In genomic region chr11:11396290-11397042, GRCh38 we compare ENCODE assay signal across 10 cellular contexts. TPM values are rescaled to one million over a fixed set of nuclear protein-coding genes. Genes with fewer than 3 reads are reported as not detected.
A peak's percentile ranks its signal among the peaks of the same experiment; 100 is the strongest.
DNase-seq lines count a peak whose midpoint lies in the region; ATAC-seq and TF ChIP-seq lines count a peak whose summit lies in the region.
"Had no signal": no experiment of that assay in that cellular context is flagged by ENCODE, and none has a peak within 500 bp of the region (broad histone marks: within the 10 kb centered on the region; RNA-seq: fewer than 3 reads in every experiment).

No MANE protein-coding gene starts in this region.

- ATAC-seq in HG02870 (IDR thresholded peaks at IDR 0.05; ENCODE audit: unreplicated experiment), result no peak
- ATAC-seq in HG03095 (IDR thresholded peaks at IDR 0.05; ENCODE audit: unreplicated experiment), result no peak

- in situ Hi-C loops in G401 (cut with HindIII; ENCODE audit: low sequenced_read_pairs), result no loop called here

- H3K4me2 ChIP-seq in osteoblast (ENCODE audit: insufficient read depth, low read length), result peak overlapping the region; percentile 80

- DNase-seq in CD1c-positive myeloid dendritic cell (ENCODE audit: extremely low spot score) (peak; percentile 94), RWPE1 (ENCODE audit: low spot score) (peak; percentile 54), fibroblast of mammary gland (ENCODE audit: low read depth) (peak; percentile 97), osteoblast (ENCODE audit: insufficient read length, low spot score, missing footprints) (peak; percentile 93), AML-193 (lab: John Stamatoyannopoulos, UW) (no peak), G401 (ENCODE audit: low spot score) (no peak)
- DNase-seq: activated effector memory CD4-positive, alpha-beta T cell treated with Interleukin-2 at 50 U/mL for 16 hours; stimulated activated naive CD4-positive, alpha-beta T cell treated with Interleukin-2 at 50 U/mL for 16 hours had no signal

- H3K4me3 ChIP-seq in fibroblast of mammary gland (ENCODE audit: control insufficient read depth, low read depth, low read length), result peak overlapping the region; percentile 6
- peak overlapping the region; percentile 42 for H3K4me3 ChIP-seq in osteoblast (ENCODE audit: insufficient read depth, low read length)

- H3K79me2 ChIP-seq in osteoblast (ENCODE audit: insufficient read depth, low read length), result no peaks in the 10 kb centered on the region

- CTCF ChIA-PET in RWPE1 (lab: Yijun Ruan, JAX), result no interaction called here

- POLR2A ChIA-PET in RWPE1 (lab: Yijun Ruan, JAX; ENCODE audit: low non-redundant PET), result no interaction called here

- peak overlapping the region; percentile 60 for H2AFZ ChIP-seq in osteoblast (ENCODE audit: low read length)

- no peaks in the 10 kb centered on the region for H4K20me1 ChIP-seq in osteoblast (ENCODE audit: insufficient read depth, low read length)

- no peaks in the 10 kb centered on the region for H3K9me3 ChIP-seq in osteoblast (ENCODE audit: low read depth, low read length)

- H3K27ac ChIP-seq in RWPE1 (no peak overlapping the region), osteoblast (ENCODE audit: low read depth, low read length) (peak overlapping the region; percentile 89)

- TF ChIP-seq CTCF in RWPE1 (conservative IDR thresholded peaks at IDR 0.05; ENCODE audit: low read depth), result no peak
- no peak for TF ChIP-seq CTCF in fibroblast of mammary gland (conservative IDR thresholded peaks at IDR 0.05; ENCODE audit: control insufficient read depth, insufficient read depth, low read depth, low read length)
- no peak for TF ChIP-seq CTCF in osteoblast (IDR thresholded peaks at IDR 0.05; ENCODE audit: extremely low read depth, low read depth, low read length)

- H3K36me3 ChIP-seq in osteoblast (ENCODE audit: insufficient read depth, low read length), result no peaks in the 10 kb centered on the region

- peaks cover 6% of the 10 kb centered on the region for H3K27me3 ChIP-seq in osteoblast (ENCODE audit: insufficient read depth, low read length)

- peaks cover 23% of the 10 kb centered on the region for H3K4me1 ChIP-seq in osteoblast (ENCODE audit: insufficient read depth, low read length)

RNA-seq across cellular contexts. Expression of gene CSNK2A3, which starts 43.4 kb away (rescaled TPM):
- total RNA-seq in osteoblast, result 2.1 and 2.2 TPM in 2 replicates
- 5.7 and 8.6 TPM in 2 replicates for total RNA-seq in G401 (2014; rRNA removed; shearing (Covaris generic))

Comparison
In these comparisons a context has a peak if more than half of its experiments do, and no peak if none do; other contexts are left out.
1. DNase-seq: peak in CD1c-positive myeloid dendritic cell (single experiment), RWPE1 (single experiment), fibroblast of mammary gland (single experiment) and osteoblast (single experiment); none in AML-193 (0 of 2) and G401 (single experiment).